Comparison of ENCODE assay signal across 1 cellular context in genomic region chr2:124283090-124283489, GRCh38.
TF ChIP-seq lines count a peak whose summit lies in the region.

No MANE protein-coding gene starts in this region.

TF ChIP-seq in K562, 482 proteins besides CTCF, POLR2A, EP300 and RAD21 (continued from another document):
- TF ChIP-seq, protein P1, sequence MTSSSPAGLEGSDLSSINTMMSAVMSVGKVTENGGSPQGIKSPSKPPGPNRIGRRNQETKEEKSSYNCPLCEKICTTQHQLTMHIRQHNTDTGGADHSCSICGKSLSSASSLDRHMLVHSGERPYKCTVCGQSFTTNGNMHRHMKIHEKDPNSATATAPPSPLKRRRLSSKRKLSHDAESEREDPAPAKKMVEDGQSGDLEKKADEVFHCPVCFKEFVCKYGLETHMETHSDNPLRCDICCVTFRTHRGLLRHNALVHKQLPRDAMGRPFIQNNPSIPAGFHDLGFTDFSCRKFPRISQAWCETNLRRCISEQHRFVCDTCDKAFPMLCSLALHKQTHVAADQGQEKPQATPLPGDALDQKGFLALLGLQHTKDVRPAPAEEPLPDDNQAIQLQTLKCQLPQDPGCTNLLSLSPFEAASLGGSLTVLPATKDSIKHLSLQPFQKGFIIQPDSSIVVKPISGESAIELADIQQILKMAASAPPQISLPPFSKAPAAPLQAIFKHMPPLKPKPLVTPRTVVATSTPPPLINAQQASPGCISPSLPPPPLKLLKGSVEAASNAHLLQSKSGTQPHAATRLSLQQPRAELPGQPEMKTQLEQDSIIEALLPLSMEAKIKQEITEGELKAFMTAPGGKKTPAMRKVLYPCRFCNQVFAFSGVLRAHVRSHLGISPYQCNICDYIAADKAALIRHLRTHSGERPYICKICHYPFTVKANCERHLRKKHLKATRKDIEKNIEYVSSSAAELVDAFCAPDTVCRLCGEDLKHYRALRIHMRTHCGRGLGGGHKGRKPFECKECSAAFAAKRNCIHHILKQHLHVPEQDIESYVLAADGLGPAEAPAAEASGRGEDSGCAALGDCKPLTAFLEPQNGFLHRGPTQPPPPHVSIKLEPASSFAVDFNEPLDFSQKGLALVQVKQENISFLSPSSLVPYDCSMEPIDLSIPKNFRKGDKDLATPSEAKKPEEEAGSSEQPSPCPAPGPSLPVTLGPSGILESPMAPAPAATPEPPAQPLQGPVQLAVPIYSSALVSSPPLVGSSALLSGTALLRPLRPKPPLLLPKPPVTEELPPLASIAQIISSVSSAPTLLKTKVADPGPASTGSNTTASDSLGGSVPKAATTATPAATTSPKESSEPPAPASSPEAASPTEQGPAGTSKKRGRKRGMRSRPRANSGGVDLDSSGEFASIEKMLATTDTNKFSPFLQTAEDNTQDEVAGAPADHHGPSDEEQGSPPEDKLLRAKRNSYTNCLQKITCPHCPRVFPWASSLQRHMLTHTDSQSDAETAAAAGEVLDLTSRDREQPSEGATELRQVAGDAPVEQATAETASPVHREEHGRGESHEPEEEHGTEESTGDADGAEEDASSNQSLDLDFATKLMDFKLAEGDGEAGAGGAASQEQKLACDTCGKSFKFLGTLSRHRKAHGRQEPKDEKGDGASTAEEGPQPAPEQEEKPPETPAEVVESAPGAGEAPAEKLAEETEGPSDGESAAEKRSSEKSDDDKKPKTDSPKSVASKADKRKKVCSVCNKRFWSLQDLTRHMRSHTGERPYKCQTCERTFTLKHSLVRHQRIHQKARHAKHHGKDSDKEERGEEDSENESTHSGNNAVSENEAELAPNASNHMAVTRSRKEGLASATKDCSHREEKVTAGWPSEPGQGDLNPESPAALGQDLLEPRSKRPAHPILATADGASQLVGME (CRISPR knock-in tag; IDR thresholded peaks at IDR 0.05): no peak
- TF ChIP-seq GATA2 (CRISPR knock-in tag; IDR thresholded peaks at IDR 0.05): no peak
- TF ChIP-seq NFIC (IDR thresholded peaks at IDR 0.05): peak; percentile 53
- TF ChIP-seq POLR3A (IDR thresholded peaks at IDR 0.05; ENCODE audit: borderline replicate concordance, extremely low read depth, insufficient read depth, insufficient read length): no peak
